8 cellular contexts compared by ENCODE assay signal in the genomic region with DNA sequence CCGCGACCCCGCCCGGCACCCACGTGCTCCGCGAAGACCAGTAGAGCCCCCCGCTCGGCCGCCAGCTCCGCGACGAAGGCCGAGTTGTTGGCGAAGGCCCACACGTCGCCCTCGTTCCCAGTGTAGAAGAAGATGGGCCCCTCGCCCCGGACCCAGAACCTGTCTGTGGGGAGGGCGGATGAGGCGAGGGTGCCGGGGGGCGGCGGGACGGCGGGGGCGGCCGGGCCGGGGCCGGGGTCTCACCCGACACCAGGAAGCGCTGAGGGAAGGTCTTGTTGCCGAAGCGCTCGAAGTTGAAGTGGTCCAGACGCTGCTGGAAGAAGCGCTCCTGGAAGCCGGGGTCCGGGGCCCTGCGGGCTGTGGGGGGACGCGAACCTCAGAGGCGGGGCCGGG. TPM values are rescaled to one million over a fixed set of nuclear protein-coding genes. Genes with fewer than 3 reads are reported as not detected.
DNase-seq lines count a peak whose midpoint lies in the region; ATAC-seq and TF ChIP-seq lines count a peak whose summit lies in the region.

No MANE protein-coding gene starts in this region.

- H3K79me2 ChIP-seq in neural progenitor cell (ENCODE audit: low read depth): no peaks in the 10 kb centered on the region

- H3K4me1 ChIP-seq in HUES6 (ENCODE audit: control insufficient read depth, insufficient read depth, low read length): 0 out of 2 replicates have a peak, but pooled peaks cover 6% of the 10 kb centered on the region
- H3K4me1 ChIP-seq in neural progenitor cell: peaks cover 8% of the 10 kb centered on the region

- H3K27me3 Mint-ChIP-seq in central memory CD8-positive, alpha-beta T cell: no peaks in the 10 kb centered on the region
- H3K27me3 Mint-ChIP-seq in neural progenitor cell (ENCODE audit: insufficient read depth, low read depth): peaks cover 14% of the 10 kb centered on the region

- no peaks in the 10 kb centered on the region for H4K20me1 ChIP-seq in neural progenitor cell (ENCODE audit: low read depth)

- H3K27me3 ChIP-seq in HUES6 (ENCODE audit: control insufficient read depth, insufficient read depth, low read length) (peaks cover 36% of the 10 kb centered on the region), neural progenitor cell (peaks cover 59% of the 10 kb centered on the region)

- H3F3A ChIP-seq in neural progenitor cell (ENCODE audit: low read depth): no peaks in the 10 kb centered on the region

- H3K27ac Mint-ChIP-seq in central memory CD8-positive, alpha-beta T cell (ENCODE audit: low read depth): peak overlapping the region; percentile 51
- no peak overlapping the region for H3K27ac Mint-ChIP-seq in neural progenitor cell

- TF ChIP-seq CTCF in GM13977 (IDR thresholded peaks at IDR 0.05; ENCODE audit: extremely low read depth, insufficient read depth, missing control alignments) (no peak), neural progenitor cell (IDR thresholded peaks at IDR 0.05) (no peak)

- peaks cover 16% of the 10 kb centered on the region for H3K36me3 Mint-ChIP-seq in central memory CD8-positive, alpha-beta T cell (ENCODE audit: insufficient read depth)
- no peaks in the 10 kb centered on the region for H3K36me3 Mint-ChIP-seq in neural progenitor cell

- H3K36me3 ChIP-seq in HUES6 (ENCODE audit: control insufficient read depth, insufficient read depth, low read length): 0 out of 2 replicates have a peak, but pooled peaks cover 1% of the 10 kb centered on the region
- no peaks in the 10 kb centered on the region for H3K36me3 ChIP-seq in neural progenitor cell

- H3K9ac ChIP-seq in HUES6 (ENCODE audit: low read length): no peak overlapping the region
- H3K9ac ChIP-seq in neural progenitor cell: no peak overlapping the region

- H3K9me3 Mint-ChIP-seq in central memory CD8-positive, alpha-beta T cell: no peaks in the 10 kb centered on the region
- H3K9me3 Mint-ChIP-seq in neural progenitor cell: no peaks in the 10 kb centered on the region

- DNase-seq in GM13977 (ENCODE audit: low spot score) (peak; percentile 76), neural progenitor cell (ENCODE audit: low spot score) (no peak), AML-193 (lab: John Stamatoyannopoulos, UW) (no peak), sciatic nerve (ENCODE audit: low spot score) (no peak), ureter (ENCODE audit: low spot score) (no peak)
- no peak for DNase-seq in central memory CD8-positive, alpha-beta T cell (ENCODE audit: low spot score in 2 of 2)

- peak overlapping the region; percentile 87 for H3K4me2 ChIP-seq in neural progenitor cell

- peak overlapping the region; percentile 67 for H3K4me3 Mint-ChIP-seq in central memory CD8-positive, alpha-beta T cell
- no peak overlapping the region for H3K4me3 Mint-ChIP-seq in neural progenitor cell

- intact Hi-C loops in sciatic nerve (cut with DNase I): no loop called here

- peak overlapping the region; percentile 48; the same call in 1 of the 2 replicates for H3K4me3 ChIP-seq in HUES6 (ENCODE audit: low read depth, low read length)
- peak overlapping the region; percentile 53 for H3K4me3 ChIP-seq in neural progenitor cell

- no peak for TF ChIP-seq POLR2A in GM18505 (IDR thresholded peaks at IDR 0.05; ENCODE audit: borderline replicate concordance, extremely low read depth, insufficient read depth, insufficient read length)

- H2AFZ ChIP-seq in neural progenitor cell (replicated peaks): peak overlapping the region; percentile 97

- no peaks in the 10 kb centered on the region for H3K4me1 Mint-ChIP-seq in central memory CD8-positive, alpha-beta T cell
- no peaks in the 10 kb centered on the region for H3K4me1 Mint-ChIP-seq in neural progenitor cell

- H3K9me3 ChIP-seq in HUES6 (ENCODE audit: control insufficient read depth, insufficient read depth, low read depth, low read length) (no peaks in the 10 kb centered on the region), neural progenitor cell (ENCODE audit: low read depth) (no peaks in the 10 kb centered on the region)

- in situ Hi-C loops in GM13977 (cut with MboI; ENCODE audit: low pct_unique_long_range_greater_than_20kb, low sequenced_read_pairs, unreplicated experiment): no loop called here

- ATAC-seq in central memory CD8-positive, alpha-beta T cell (replicated peaks; ENCODE audit: extremely low read depth, poor library complexity, severe bottlenecking): peak; percentile 12
- ATAC-seq in GM18505 (IDR thresholded peaks at IDR 0.05; ENCODE audit: unreplicated experiment) (no peak), sciatic nerve (no peak)

- H3K27ac ChIP-seq in HUES6 (ENCODE audit: low read depth, low read length): no peak overlapping the region
- no peak overlapping the region for H3K27ac ChIP-seq in neural progenitor cell

RNA-seq across cellular contexts. Expression of gene DPP7, which starts 0.3 kb away (rescaled TPM):
- total RNA-seq in neural progenitor cell (ENCODE audit: low replicate concordance) (2.6 and 24.3 TPM in 2 replicates), sciatic nerve (127 TPM), ureter (157 TPM)

RNA-seq across cellular contexts. Expression of gene GRIN1, which starts 24.7 kb away (rescaled TPM):
- total RNA-seq in neural progenitor cell (ENCODE audit: low replicate concordance): 0.03 TPM in 1 of 2 replicates, not detected in the other
- not detected for total RNA-seq in sciatic nerve
- total RNA-seq in ureter: 0.21 TPM

RNA-seq across cellular contexts. Expression of gene MAN1B1, which starts 27.4 kb away (rescaled TPM):
- total RNA-seq in neural progenitor cell (ENCODE audit: low replicate concordance) (24.6 and 43.5 TPM in 2 replicates), sciatic nerve (48.3 TPM), ureter (57.8 TPM)

RNA-seq across cellular contexts. Expression of gene UAP1L1, which starts 36.9 kb away (rescaled TPM):
- total RNA-seq in neural progenitor cell (ENCODE audit: low replicate concordance) (0.12 and 0.51 TPM in 2 replicates), sciatic nerve (18.3 TPM), ureter (12.7 TPM)

RNA-seq across cellular contexts. Expression of gene SAPCD2, which starts 43.9 kb away (rescaled TPM):
- total RNA-seq in neural progenitor cell (ENCODE audit: low replicate concordance): 5.7 and 27.7 TPM in 2 replicates
- 0.36 TPM for total RNA-seq in sciatic nerve
- total RNA-seq in ureter: 1.6 TPM
